Comparison of ENCODE assay signal across 23 cellular contexts in genomic region chr3:53616330-53616729, GRCh38.
DNase-seq lines count a peak whose midpoint lies in the region; ATAC-seq and TF ChIP-seq lines count a peak whose summit lies in the region.
"Had no signal": no experiment of that assay in that cellular context is flagged by ENCODE, and none has a peak within 500 bp of the region (broad histone marks: within the 10 kb centered on the region; RNA-seq: fewer than 3 reads in every experiment).

No MANE protein-coding gene starts in this region.

- H3K18ac ChIP-seq in mesendoderm (ENCODE audit: low read length) = no peak overlapping the region

- H3K4ac ChIP-seq in mesendoderm (ENCODE audit: low read depth, low read length) = no peak overlapping the region

- H3K27me3 ChIP-seq in mesendoderm (ENCODE audit: insufficient read depth, low read length, poor library complexity) (no peaks in the 10 kb centered on the region), transverse colon (no peaks in the 10 kb centered on the region), colonic mucosa (no peaks in the 10 kb centered on the region)
- H3K27me3 ChIP-seq: adrenal gland, breast epithelium had no signal

- no peak overlapping the region for H4K8ac ChIP-seq in mesendoderm (ENCODE audit: low read depth, low read length)

- H3K36me3 ChIP-seq in mesendoderm (ENCODE audit: control insufficient read depth, insufficient read depth, low read length) = no peaks in the 10 kb centered on the region
- H3K36me3 ChIP-seq in transverse colon = no peaks in the 10 kb centered on the region
- no peaks in the 10 kb centered on the region for H3K36me3 ChIP-seq in colonic mucosa
- H3K36me3 ChIP-seq: adrenal gland, breast epithelium, thoracic aorta had no signal

- H3K4me2 ChIP-seq in mesendoderm (ENCODE audit: low read length) = no peak overlapping the region

- TF ChIP-seq EP300 in transverse colon (IDR thresholded peaks at IDR 0.05; ENCODE audit: low read depth) = no peak

- no peak for TF ChIP-seq CTCF in transverse colon (IDR thresholded peaks at IDR 0.05)
- TF ChIP-seq CTCF in colonic mucosa (IDR thresholded peaks at IDR 0.05) = no peak

- H3K4me3 ChIP-seq in mesendoderm (ENCODE audit: low read length) (no peak overlapping the region), transverse colon (no peak overlapping the region), colonic mucosa (no peak overlapping the region)
- H3K4me3 ChIP-seq: adrenal gland, breast epithelium, thoracic aorta had no signal

- no peak overlapping the region for H2BK5ac ChIP-seq in mesendoderm (ENCODE audit: low read length)

- in situ Hi-C loops in KBM-7 (cut with MboI; ENCODE audit: low pct_unique_long_range_greater_than_20kb, low sequenced_read_pairs) (no loop called here), transverse colon (cut with MboI; ENCODE audit: low pct_ligation_motif_present in 1 of 4, low pct_unique_long_range_greater_than_20kb in 1 of 4, low sequenced_read_pairs in 3 of 4) (no loop called here)

- intact Hi-C loops in transverse colon (cut with DNase I; ENCODE audit: low total_unique reads) = no loop called here
- intact Hi-C loops in colonic mucosa (cut with DNase I) = no loop called here

- H2AK5ac ChIP-seq in mesendoderm (ENCODE audit: low read length) = no peak overlapping the region

- H3K27ac ChIP-seq in cingulate gyrus (ENCODE audit: low read depth, low read length) (peak overlapping the region; percentile 81), mesendoderm (ENCODE audit: low read depth, low read length) (no peak overlapping the region), transverse colon (no peak overlapping the region), colonic mucosa (no peak overlapping the region)
- H3K27ac ChIP-seq: adrenal gland, breast epithelium, C4-2B, thoracic aorta had no signal

- no peaks in the 10 kb centered on the region for H3K79me2 ChIP-seq in mesendoderm (ENCODE audit: control insufficient read depth, insufficient read depth, low read length)

- H3K23ac ChIP-seq in mesendoderm (ENCODE audit: low read length) = no peak overlapping the region

- H3K79me1 ChIP-seq in mesendoderm (ENCODE audit: low read length) = no peaks in the 10 kb centered on the region

- no CpG with 5 or more reads among the region's 5 CpGs for WGBS in mesendoderm (ENCODE audit: extremely low coverage, insufficient coverage, low lambda C conversion rate)
- 63 to 76% methylated on average over 5 of the region's 5 CpGs for WGBS in transverse colon (ENCODE audit: low coverage in 1 of 2), 2 donors

- TF ChIP-seq POLR2A in transverse colon (IDR thresholded peaks at IDR 0.05) = no peak

- no peak overlapping the region for H4K5ac ChIP-seq in mesendoderm (ENCODE audit: low read length)

- H2BK120ac ChIP-seq in mesendoderm (ENCODE audit: low read depth, low read length) = no peak overlapping the region

- no peak overlapping the region for H3K9ac ChIP-seq in mesendoderm (ENCODE audit: low read length)
- H3K9ac ChIP-seq in colonic mucosa (ENCODE audit: low read depth in 2 of 2, low read length in 2 of 2) = no peak overlapping the region

- H3K9me3 ChIP-seq in transverse colon (no peaks in the 10 kb centered on the region), colonic mucosa (no peaks in the 10 kb centered on the region)
- H3K9me3 ChIP-seq: adrenal gland, breast epithelium, thoracic aorta had no signal

- DNase-seq in Ammon's horn (ENCODE audit: low spot score) (peak; percentile 70), KBM-7 (peak; percentile 61), mesendoderm (peak; percentile 3), transverse colon (no peak), NK-92 (lab: John Stamatoyannopoulos, UW; ENCODE audit: unreplicated experiment) (no peak), colonic mucosa (no peak)
- DNase-seq: ACHN; activated CD4-positive, alpha-beta T cell treated with anti-CD3 and anti-CD28 coated beads for 48 hours; activated naive CD4-positive, alpha-beta T cell treated with Interleukin-2 at 50 U/mL for 16 hours; activated T-cell treated with anti-CD3 and anti-CD28 coated beads, Interleukin-2, amount 50 U/mL, for 48 hours; adrenal gland; cortex of kidney; EL; HFFc6; mesenchymal stem cell; occipital lobe; retina; stimulated activated naive CD4-positive, alpha-beta T cell treated with Interleukin-2 at 50 U/mL for 16 hours had no signal

- no peak for ATAC-seq in esophagus mucosa

- no peak overlapping the region for H2BK15ac ChIP-seq in mesendoderm (replicated peaks; ENCODE audit: low read depth)

- no peak overlapping the region for H3K56ac ChIP-seq in mesendoderm (ENCODE audit: low read length)

- H3K4me1 ChIP-seq in mesendoderm (ENCODE audit: control insufficient read depth, low read depth, low read length) = no peaks in the 10 kb centered on the region
- peaks cover 0 to 12% (median 4%) of the 10 kb centered on the region in 4 donors for H3K4me1 ChIP-seq in transverse colon
- peaks cover 5% of the 10 kb centered on the region for H3K4me1 ChIP-seq in colonic mucosa
- H3K4me1 ChIP-seq: breast epithelium had no signal

Comparison
In these comparisons a context has a peak if more than half of its experiments do, and no peak if none do; other contexts are left out.
1. DNase-seq: peak in Ammon's horn (single experiment), KBM-7 (single experiment) and mesendoderm (single experiment); none in transverse colon (single experiment), NK-92 (single experiment) and colonic mucosa (single experiment).